In the genomic region with DNA sequence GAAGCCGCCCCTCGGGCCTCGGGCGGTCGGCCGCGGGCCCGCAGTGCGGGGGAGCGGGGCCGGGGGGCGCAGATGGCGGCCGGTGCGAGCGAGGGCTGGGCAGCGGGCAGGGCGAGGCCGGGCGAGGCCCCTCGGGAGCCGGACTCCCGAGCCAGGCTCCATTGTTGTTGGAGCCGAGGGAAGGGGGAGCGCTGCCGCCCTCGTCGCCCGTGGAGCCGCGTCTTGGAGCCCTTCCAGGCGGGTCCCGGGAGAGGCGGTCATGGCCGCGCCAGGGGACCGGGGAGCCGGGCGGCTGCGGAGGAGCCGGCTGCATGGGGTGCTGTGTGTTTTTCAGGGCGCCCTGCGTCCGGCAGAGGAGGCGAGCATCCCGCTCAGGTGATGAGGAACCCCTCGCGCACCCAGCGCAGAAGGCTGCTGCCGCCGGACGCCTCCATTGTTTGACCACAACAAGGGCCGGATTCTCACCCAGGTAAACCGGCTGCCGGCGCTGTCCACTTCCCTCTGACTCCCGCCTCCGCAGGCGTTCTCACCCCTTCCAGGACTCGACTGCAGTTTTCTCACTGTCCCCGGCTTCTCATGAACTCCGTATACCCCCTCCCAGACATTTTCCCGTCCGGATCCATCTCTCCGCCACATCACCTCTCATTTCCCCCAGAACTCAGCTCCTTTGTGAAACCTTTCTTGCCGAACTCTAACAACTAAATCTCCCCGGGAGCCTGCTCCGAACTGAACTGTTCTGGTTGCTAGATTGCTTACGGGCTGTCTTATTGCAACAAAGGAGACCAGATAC, we compare ENCODE assay signal across 8 cellular contexts. TPM values are rescaled to one million over a fixed set of nuclear protein-coding genes. Genes with fewer than 3 reads are reported as not detected.
DNase-seq lines count a peak whose midpoint lies in the region; ATAC-seq and TF ChIP-seq lines count a peak whose summit lies in the region.

No MANE protein-coding gene starts in this region.

- peak overlapping the region; percentile 59; the same call in 1 of the 2 replicates for H2AFZ ChIP-seq in Karpas-422 (ENCODE audit: low read length)

- CTCF ChIA-PET in CD8-positive, alpha-beta memory T cell (lab: Charles Lee) = no interaction called here

- TF ChIP-seq POLR2A in transverse colon (IDR thresholded peaks at IDR 0.05) = peak; percentile 16

- peaks cover 6% of the 10 kb centered on the region for H4K20me1 ChIP-seq in Karpas-422 (ENCODE audit: insufficient read depth, low read depth, low read length)

- H3K4me2 ChIP-seq in Karpas-422 (ENCODE audit: low read depth, low read length, poor library complexity, severe bottlenecking) = peak overlapping the region; percentile 75

- H3K36me3 ChIP-seq in CD8-positive, alpha-beta memory T cell (ENCODE audit: insufficient read depth, low read length) = peaks cover 4% of the 10 kb centered on the region
- no peaks in the 10 kb centered on the region for H3K36me3 ChIP-seq in Karpas-422 (ENCODE audit: insufficient read depth, low read length)
- H3K36me3 ChIP-seq in transverse colon = peaks cover 0 to 6% (median 0%) of the 10 kb centered on the region in 4 donors

- no peaks in the 10 kb centered on the region for H3K27me3 Mint-ChIP-seq in CD8-positive, alpha-beta memory T cell
- no peaks in the 10 kb centered on the region for H3K27me3 Mint-ChIP-seq in naive B cell

- TF ChIP-seq CTCF in epithelial cell of proximal tubule (conservative IDR thresholded peaks at IDR 0.05; ENCODE audit: low read depth, low read length) = no peak
- TF ChIP-seq CTCF in transverse colon (IDR thresholded peaks at IDR 0.05) = no peak

- no peaks in the 10 kb centered on the region for H3K9me3 ChIP-seq in CD8-positive, alpha-beta memory T cell (ENCODE audit: low read length)
- H3K9me3 ChIP-seq in Karpas-422 (ENCODE audit: low read length) (no peaks in the 10 kb centered on the region), transverse colon (no peaks in the 10 kb centered on the region)

- no peaks in the 10 kb centered on the region for H3K9me2 ChIP-seq in Karpas-422 (replicated peaks; ENCODE audit: insufficient read depth, low read length)

- H3K27ac Mint-ChIP-seq in CD8-positive, alpha-beta memory T cell = peak overlapping the region; percentile 71 to 97 (median 83)
- peak overlapping the region in 5 of 6 donors; percentile 80 to 98 (median 93) for H3K27ac Mint-ChIP-seq in naive B cell

- H3K36me3 Mint-ChIP-seq in CD8-positive, alpha-beta memory T cell = peaks cover 0 to 25% (median 4%) of the 10 kb centered on the region in 3 donors
- peaks cover 0 to 10% of the 10 kb centered on the region in 2 donors for H3K36me3 Mint-ChIP-seq in naive B cell

- no peaks in the 10 kb centered on the region for H3K27me3 ChIP-seq in CD8-positive, alpha-beta memory T cell (ENCODE audit: insufficient read depth, low read length, poor library complexity, severe bottlenecking)
- H3K27me3 ChIP-seq in Karpas-422 (ENCODE audit: low read length) (no peaks in the 10 kb centered on the region), transverse colon (no peaks in the 10 kb centered on the region)

- no peak for TF ChIP-seq EP300 in transverse colon (IDR thresholded peaks at IDR 0.05; ENCODE audit: low read depth)

- H3K4me1 Mint-ChIP-seq in CD8-positive, alpha-beta memory T cell = peaks cover 26 to 47% (median 46%) of the 10 kb centered on the region in 3 donors
- H3K4me1 Mint-ChIP-seq in naive B cell = peaks cover 12 to 20% (median 13%) of the 10 kb centered on the region in 3 donors

- DNase-seq in CD8-positive, alpha-beta memory T cell = peak; percentile 1 to 50 (median 5)
- DNase-seq in Karpas-422 = peak; percentile 53
- DNase-seq in activated CD8-positive, alpha-beta memory T cell treated with anti-CD3 and anti-CD28 coated beads for 24 hours = peak; percentile 70
- no peak for DNase-seq in epithelial cell of proximal tubule (ENCODE audit: low read depth)
- DNase-seq in naive B cell = peak; percentile 25
- peak; percentile 55 for DNase-seq in transverse colon
- DNase-seq in NCI-H2029 (lab: John Stamatoyannopoulos, UW) = no peak

- peak overlapping the region; percentile 75 for H3K9ac ChIP-seq in Karpas-422 (ENCODE audit: low read length)

- peak overlapping the region; percentile 60 for H3K4me3 ChIP-seq in CD8-positive, alpha-beta memory T cell (ENCODE audit: low read length)
- H3K4me3 ChIP-seq in Karpas-422 (ENCODE audit: low read length) = peak overlapping the region; percentile 72
- H3K4me3 ChIP-seq in epithelial cell of proximal tubule (ENCODE audit: low read depth, low read length) = peak overlapping the region; percentile 75
- H3K4me3 ChIP-seq in transverse colon = peak overlapping the region; percentile 77 to 100 (median 98)

- POLR2A ChIA-PET in CD8-positive, alpha-beta memory T cell (lab: Charles Lee) = no interaction called here

- peaks cover 18% of the 10 kb centered on the region for H3K4me1 ChIP-seq in CD8-positive, alpha-beta memory T cell (ENCODE audit: insufficient read depth, low read length)
- peaks cover 14% of the 10 kb centered on the region for H3K4me1 ChIP-seq in Karpas-422 (ENCODE audit: low read length)
- peaks cover 6 to 29% (median 18%) of the 10 kb centered on the region in 4 donors for H3K4me1 ChIP-seq in transverse colon

- intact Hi-C loops in transverse colon (cut with DNase I; ENCODE audit: low total_unique reads) = no loop called here

- no peaks in the 10 kb centered on the region for H3K9me3 Mint-ChIP-seq in CD8-positive, alpha-beta memory T cell
- H3K9me3 Mint-ChIP-seq in naive B cell = no peaks in the 10 kb centered on the region

- H3K27ac ChIP-seq in CD8-positive, alpha-beta memory T cell (ENCODE audit: low read depth, low read length) = peak overlapping the region; percentile 48
- no peak overlapping the region for H3K27ac ChIP-seq in Karpas-422 (ENCODE audit: low read length)
- H3K27ac ChIP-seq in transverse colon = peak overlapping the region; percentile 98 to 100 (median 99)

- ATAC-seq in GM21515 (IDR thresholded peaks at IDR 0.05; ENCODE audit: unreplicated experiment) (peak; percentile 10), naive B cell (ENCODE audit: low read depth in 2 of 2) (no peak)

- H3K4me3 Mint-ChIP-seq in CD8-positive, alpha-beta memory T cell = peak overlapping the region; percentile 86 to 94 (median 89)
- peak overlapping the region; percentile 85 to 96 (median 90) for H3K4me3 Mint-ChIP-seq in naive B cell

- 1 to 10% methylated on average over 4 to 66 of the region's 69 CpGs for whole genome bisulfite sequencing in transverse colon (ENCODE audit: low coverage in 1 of 2), 2 donors

- in situ Hi-C loops in transverse colon (cut with MboI; ENCODE audit: low pct_ligation_motif_present in 1 of 4, low pct_unique_long_range_greater_than_20kb in 1 of 4, low sequenced_read_pairs in 3 of 4) = no loop called here

- H3K79me2 ChIP-seq in Karpas-422 (ENCODE audit: low read length) = no peaks in the 10 kb centered on the region

RNA-seq across cellular contexts. Expression of a gene that starts 0.7 kb away (rescaled TPM):
- total RNA-seq in CD8-positive, alpha-beta memory T cell = 10 to 100 TPM; 73.0 to 75.8 TPM
- polyA plus RNA-seq in CD8-positive, alpha-beta memory T cell = 10.8 TPM
- total RNA-seq in Karpas-422 (2014; rRNA removed; shearing (Covaris generic); ENCODE audit: low replicate concordance) = 21.0 and 24.4 TPM in 2 replicates
- 39.0 and 41.7 TPM in 2 replicates for total RNA-seq in epithelial cell of proximal tubule
- polyA plus RNA-seq in naive B cell (ENCODE audit: low read depth in 6 of 6) = 10 to 100 TPM in 4 of 6 donors, 1 to 10 TPM in 2; 7.7 to 19.0 (median 11.8) TPM
- total RNA-seq in transverse colon = 100 to 1,000 TPM in 2 of 4 donors, 10 to 100 TPM in 2; 84.4 to 144 (median 103) TPM

RNA-seq across cellular contexts. Expression of a gene that starts 1.1 kb away (rescaled TPM):
- total RNA-seq in CD8-positive, alpha-beta memory T cell = 10 to 100 TPM; 10.2 to 12.9 TPM
- polyA plus RNA-seq in CD8-positive, alpha-beta memory T cell = 48.9 TPM
- 2.0 and 2.4 TPM in 2 replicates for total RNA-seq in Karpas-422 (2014; rRNA removed; shearing (Covaris generic); ENCODE audit: low replicate concordance)
- 13.5 and 25.9 TPM in 2 replicates for total RNA-seq in epithelial cell of proximal tubule
- 10 to 100 TPM; 18.7 to 31.5 (median 23.0) TPM for polyA plus RNA-seq in naive B cell (ENCODE audit: low read depth in 6 of 6)
- total RNA-seq in transverse colon = 10 to 100 TPM; 14.8 to 48.8 (median 21.1) TPM

Comparison
In these comparisons a context has a peak if more than half of its experiments do, and no peak if none do; other contexts are left out.
1. DNase-seq: peak in CD8-positive, alpha-beta memory T cell (5 of 5), Karpas-422 (single experiment), activated CD8-positive, alpha-beta memory T cell treated with anti-CD3 and anti-CD28 coated beads for 24 hours (single experiment), naive B cell (single experiment) and transverse colon (single experiment); none in epithelial cell of proximal tubule (single experiment) and NCI-H2029 (single experiment).
2. Peak in every context shown above with its lines, with median percentiles within 50 percentile points of each other: H3K4me3 ChIP-seq.